Comparison of ENCODE assay signal across 8 cellular contexts in the genomic region with DNA sequence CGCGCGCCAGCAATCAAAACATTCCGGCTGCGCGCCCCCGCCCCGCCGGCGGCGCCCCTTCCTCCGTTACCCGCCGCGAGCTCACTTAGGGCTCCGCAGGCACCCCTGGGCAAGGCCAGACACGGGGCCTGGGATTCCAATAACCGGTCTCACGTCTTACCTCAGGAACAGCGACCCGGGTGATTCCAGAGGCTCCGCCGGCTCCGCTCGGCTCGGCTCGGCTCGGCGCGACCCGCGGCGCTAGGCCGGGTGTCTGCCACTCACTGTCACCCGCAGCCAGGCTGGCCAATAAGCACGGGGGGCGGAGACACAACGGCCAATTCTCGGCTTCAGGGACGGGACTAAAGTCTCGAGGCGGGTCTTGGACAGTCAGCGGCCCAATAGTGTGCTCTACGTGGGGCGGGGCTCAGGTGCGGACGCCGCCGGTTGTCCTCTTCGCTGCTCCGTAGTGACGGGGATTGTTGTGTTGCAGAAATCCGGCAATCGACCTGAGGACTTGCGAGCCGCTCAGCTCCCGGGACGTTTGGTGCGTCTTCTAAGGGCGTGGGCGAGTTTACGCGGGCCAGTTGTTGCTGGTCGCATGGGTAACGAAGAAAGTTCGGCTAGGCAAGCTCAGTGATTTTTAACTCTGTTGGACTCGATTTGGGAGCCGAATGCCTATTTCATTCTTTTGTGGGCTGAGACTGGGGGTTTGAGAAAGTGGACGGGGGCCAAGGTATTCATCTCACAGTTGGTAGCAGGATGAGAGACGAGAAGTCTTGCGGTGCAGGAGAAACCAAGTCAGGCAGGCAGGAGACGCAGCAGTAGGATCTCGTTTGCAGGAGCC. TPM values are rescaled to one million over a fixed set of nuclear protein-coding genes. Genes with fewer than 3 reads are reported as not detected.
DNase-seq lines count a peak whose midpoint lies in the region; TF ChIP-seq lines count a peak whose summit lies in the region.

A gene with protein sequence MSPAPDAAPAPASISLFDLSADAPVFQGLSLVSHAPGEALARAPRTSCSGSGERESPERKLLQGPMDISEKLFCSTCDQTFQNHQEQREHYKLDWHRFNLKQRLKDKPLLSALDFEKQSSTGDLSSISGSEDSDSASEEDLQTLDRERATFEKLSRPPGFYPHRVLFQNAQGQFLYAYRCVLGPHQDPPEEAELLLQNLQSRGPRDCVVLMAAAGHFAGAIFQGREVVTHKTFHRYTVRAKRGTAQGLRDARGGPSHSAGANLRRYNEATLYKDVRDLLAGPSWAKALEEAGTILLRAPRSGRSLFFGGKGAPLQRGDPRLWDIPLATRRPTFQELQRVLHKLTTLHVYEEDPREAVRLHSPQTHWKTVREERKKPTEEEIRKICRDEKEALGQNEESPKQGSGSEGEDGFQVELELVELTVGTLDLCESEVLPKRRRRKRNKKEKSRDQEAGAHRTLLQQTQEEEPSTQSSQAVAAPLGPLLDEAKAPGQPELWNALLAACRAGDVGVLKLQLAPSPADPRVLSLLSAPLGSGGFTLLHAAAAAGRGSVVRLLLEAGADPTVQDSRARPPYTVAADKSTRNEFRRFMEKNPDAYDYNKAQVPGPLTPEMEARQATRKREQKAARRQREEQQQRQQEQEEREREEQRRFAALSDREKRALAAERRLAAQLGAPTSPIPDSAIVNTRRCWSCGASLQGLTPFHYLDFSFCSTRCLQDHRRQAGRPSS (plus strand): TSS at position 432 of the 826 bp plus-strand sequence. CDS start 452 bp downstream, outside the sequence.
A gene with protein sequence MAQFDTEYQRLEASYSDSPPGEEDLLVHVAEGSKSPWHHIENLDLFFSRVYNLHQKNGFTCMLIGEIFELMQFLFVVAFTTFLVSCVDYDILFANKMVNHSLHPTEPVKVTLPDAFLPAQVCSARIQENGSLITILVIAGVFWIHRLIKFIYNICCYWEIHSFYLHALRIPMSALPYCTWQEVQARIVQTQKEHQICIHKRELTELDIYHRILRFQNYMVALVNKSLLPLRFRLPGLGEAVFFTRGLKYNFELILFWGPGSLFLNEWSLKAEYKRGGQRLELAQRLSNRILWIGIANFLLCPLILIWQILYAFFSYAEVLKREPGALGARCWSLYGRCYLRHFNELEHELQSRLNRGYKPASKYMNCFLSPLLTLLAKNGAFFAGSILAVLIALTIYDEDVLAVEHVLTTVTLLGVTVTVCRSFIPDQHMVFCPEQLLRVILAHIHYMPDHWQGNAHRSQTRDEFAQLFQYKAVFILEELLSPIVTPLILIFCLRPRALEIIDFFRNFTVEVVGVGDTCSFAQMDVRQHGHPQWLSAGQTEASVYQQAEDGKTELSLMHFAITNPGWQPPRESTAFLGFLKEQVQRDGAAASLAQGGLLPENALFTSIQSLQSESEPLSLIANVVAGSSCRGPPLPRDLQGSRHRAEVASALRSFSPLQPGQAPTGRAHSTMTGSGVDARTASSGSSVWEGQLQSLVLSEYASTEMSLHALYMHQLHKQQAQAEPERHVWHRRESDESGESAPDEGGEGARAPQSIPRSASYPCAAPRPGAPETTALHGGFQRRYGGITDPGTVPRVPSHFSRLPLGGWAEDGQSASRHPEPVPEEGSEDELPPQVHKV (minus strand): TSS at position 262 of the 826 bp plus-strand sequence. CDS start 1,612 bp downstream, outside the sequence.

- peak; percentile 93 for DNase-seq in CMK (ENCODE audit: low read depth)
- DNase-seq in GM20000 (ENCODE audit: low spot score) = peak; percentile 99
- peak; percentile 99 for DNase-seq in HT-29 (ENCODE audit: low spot score)
- DNase-seq in NOMO-1 (lab: John Stamatoyannopoulos, UW; ENCODE audit: unreplicated experiment in 2 of 2) = peak; percentile 99
- DNase-seq in effector CD8-positive, alpha-beta T cell (lab: John Stamatoyannopoulos, UW) = peak; percentile 97
- peak; percentile 99 for DNase-seq in lung microvascular endothelial cell (ENCODE audit: low read depth in 2 of 2)
- DNase-seq in stimulated activated CD4-positive, alpha-beta T cell treated with anti-CD3 and anti-CD28 coated beads, TNF-alpha, amount 100 ng/mL, for 48 hours (ENCODE audit: low read depth in 3 of 3) = peak; percentile 95 to 99 (median 97)

- no peak for TF ChIP-seq CTCF in GM20000 (IDR thresholded peaks at IDR 0.05; ENCODE audit: extremely low read depth, missing control alignments)

- POLR2A ChIA-PET in activated CD8-positive, alpha-beta memory T cell treated with anti-CD3 and anti-CD28 coated beads for 36 hours (lab: Charles Lee) = interaction anchor here (0.7 to 2.7 kb wide), 16 partner anchors 10 to 333 kb away, joined by 3 to 38 read pairs (median 6); a partner anchor contains a TSS

- CTCF ChIA-PET in activated CD8-positive, alpha-beta memory T cell treated with anti-CD3 and anti-CD28 coated beads for 36 hours (lab: Charles Lee) = interaction anchor here (0.6 to 1.9 kb wide), 13 partner anchors 10 to 70 kb away, joined by 3 to 8 read pairs (median 5); a partner anchor contains a TSS

RNA-seq across cellular contexts. Expression of the first gene that starts in this region (rescaled TPM):
- total RNA-seq in HT-29 (2014; rRNA removed; shearing (Covaris generic)) = 41.0 and 43.4 TPM in 2 replicates
- 100 to 1,000 TPM; 109 TPM for total RNA-seq in activated CD8-positive, alpha-beta memory T cell treated with anti-CD3 and anti-CD28 coated beads for 36 hours
- total RNA-seq in lung microvascular endothelial cell = 12.4 and 21.2 TPM in 2 replicates

RNA-seq across cellular contexts. Expression of the second gene that starts in this region (rescaled TPM):
- total RNA-seq in HT-29 (2014; rRNA removed; shearing (Covaris generic)) = 93.7 and 107 TPM in 2 replicates
- total RNA-seq in activated CD8-positive, alpha-beta memory T cell treated with anti-CD3 and anti-CD28 coated beads for 36 hours = 10 to 100 TPM; 55.9 to 57.4 TPM
- total RNA-seq in lung microvascular endothelial cell = 29.4 and 43.3 TPM in 2 replicates

Comparison
In these comparisons a context has a peak if more than half of its experiments do, and no peak if none do; other contexts are left out.
1. Peak in every context shown above with its lines: DNase-seq.